8 cellular contexts compared by ENCODE assay signal in genomic region chr22:36853407-36854099, GRCh38. TPM values are rescaled to one million over a fixed set of nuclear protein-coding genes. Genes with fewer than 3 reads are reported as not detected.
DNase-seq lines count a peak whose midpoint lies in the region; ATAC-seq and TF ChIP-seq lines count a peak whose summit lies in the region.

No MANE protein-coding gene starts in this region.

- H3K27ac Mint-ChIP-seq in CD4-positive, CD25-positive, alpha-beta regulatory T cell, result peak overlapping the region; percentile 74 to 89 (median 76)

- peaks cover 21% of the 10 kb centered on the region for H3K27me3 Mint-ChIP-seq in CD4-positive, CD25-positive, alpha-beta regulatory T cell

- H3K4me1 Mint-ChIP-seq in CD4-positive, CD25-positive, alpha-beta regulatory T cell, result peaks cover 0 to 33% (median 22%) of the 10 kb centered on the region in 4 donors

- H3K27me3 ChIP-seq in CD4-positive, CD25-positive, alpha-beta regulatory T cell (ENCODE audit: control insufficient read depth, insufficient read depth, low read length), result no peaks in the 10 kb centered on the region
- H3K27me3 ChIP-seq in RWPE2 (ENCODE audit: insufficient read depth, poor library complexity, severe bottlenecking) (peaks cover 5% of the 10 kb centered on the region), sigmoid colon (peaks cover 0 to 7% (median 0%) of the 10 kb centered on the region in 3 donors)

- intact Hi-C loops in cardiac septum (cut with DNase I), result loop anchor here (2.0 kb wide), 2 partner anchors 71 to 307 kb away; no protein-coding TSS in a partner anchor
- intact Hi-C loops in sigmoid colon (cut with DNase I), result loop anchor here (10.0 kb wide), 1 partner anchor 201 kb away; the partner anchor contains the start of gene KCTD17

- H3K27ac ChIP-seq in CD4-positive, CD25-positive, alpha-beta regulatory T cell (ENCODE audit: insufficient read depth, low read length, poor library complexity, severe bottlenecking), result peak overlapping the region; percentile 34
- H3K27ac ChIP-seq in RWPE2 (ENCODE audit: poor library complexity, severe bottlenecking) (no peak overlapping the region), sigmoid colon (no peak overlapping the region)

- 50 to 53% methylated on average over 16 of the region's 16 CpGs for WGBS in sigmoid colon, 2 donors

- H3K4me3 ChIP-seq in CD4-positive, CD25-positive, alpha-beta regulatory T cell (ENCODE audit: low read depth, low read length), result no peak overlapping the region
- H3K4me3 ChIP-seq in RWPE2 (ENCODE audit: severe bottlenecking), result no peak overlapping the region
- H3K4me3 ChIP-seq in sigmoid colon, result no peak overlapping the region

- no peaks in the 10 kb centered on the region for H3K36me3 ChIP-seq in CD4-positive, CD25-positive, alpha-beta regulatory T cell (ENCODE audit: control insufficient read depth, insufficient read depth, low read length)
- H3K36me3 ChIP-seq in RWPE2 (ENCODE audit: low read depth) (no peaks in the 10 kb centered on the region), sigmoid colon (no peaks in the 10 kb centered on the region)

- ATAC-seq in CD4-positive, CD25-positive, alpha-beta regulatory T cell (ENCODE audit: low read depth in 2 of 2), result peak; percentile 70 to 74
- ATAC-seq in RWPE2 (ENCODE audit: low read depth), result no peak
- no peak for ATAC-seq in GM18909 (IDR thresholded peaks at IDR 0.05; ENCODE audit: poor library complexity, unreplicated experiment)

- H3K4me1 ChIP-seq in CD4-positive, CD25-positive, alpha-beta regulatory T cell (ENCODE audit: control insufficient read depth, insufficient read depth, low read length, poor library complexity, severe bottlenecking), result peaks cover 15% of the 10 kb centered on the region
- no peaks in the 10 kb centered on the region for H3K4me1 ChIP-seq in RWPE2 (ENCODE audit: insufficient read depth, poor library complexity, severe bottlenecking)
- H3K4me1 ChIP-seq in sigmoid colon, result peaks cover 0 to 12% (median 3%) of the 10 kb centered on the region in 4 donors

- TF ChIP-seq POLR2A in sigmoid colon (IDR thresholded peaks at IDR 0.05), result no peak

- no peaks in the 10 kb centered on the region for H3K36me3 Mint-ChIP-seq in CD4-positive, CD25-positive, alpha-beta regulatory T cell

- H3K9me3 Mint-ChIP-seq in CD4-positive, CD25-positive, alpha-beta regulatory T cell, result peaks cover 0 to 4% (median 0%) of the 10 kb centered on the region in 7 donors

- TF ChIP-seq EP300 in sigmoid colon (IDR thresholded peaks at IDR 0.05), result no peak

- no peaks in the 10 kb centered on the region for H3K9me3 ChIP-seq in CD4-positive, CD25-positive, alpha-beta regulatory T cell (ENCODE audit: control insufficient read depth in 2 of 2, low read length in 2 of 2)
- H3K9me3 ChIP-seq in RWPE2 (ENCODE audit: severe bottlenecking) (no peaks in the 10 kb centered on the region), sigmoid colon (no peaks in the 10 kb centered on the region)

- peak overlapping the region; percentile 4 to 83 (median 72) for H3K4me3 Mint-ChIP-seq in CD4-positive, CD25-positive, alpha-beta regulatory T cell

- peak; percentile 75 to 90 (median 85) for DNase-seq in CD4-positive, CD25-positive, alpha-beta regulatory T cell
- DNase-seq in HCEC 1CT (peak; percentile 47), RWPE2 (ENCODE audit: low spot score) (no peak), cardiac septum (ENCODE audit: low spot score) (peak; percentile 91), sigmoid colon (no peak), NCI-H2107 treated with DMSO at 0.1 percent for 48 hours (lab: John Stamatoyannopoulos, UW; ENCODE audit: unreplicated experiment) (no peak)
- DNase-seq in activated effector memory CD4-positive, alpha-beta T cell treated with Interleukin-2 at 50 U/mL for 16 hours, result peak; percentile 80

- TF ChIP-seq CTCF in RWPE2 (IDR thresholded peaks at IDR 0.05; ENCODE audit: poor library complexity, severe bottlenecking) (peak; percentile 49), sigmoid colon (IDR thresholded peaks at IDR 0.05) (peak in 3 of 4 experiments; percentile 9 to 34 (median 22))

RNA-seq across cellular contexts. Expression of gene NCF4, which starts 7.3 kb away (rescaled TPM):
- total RNA-seq in CD4-positive, CD25-positive, alpha-beta regulatory T cell, result 53.1 TPM
- 100 to 1,000 TPM in 2 of 4 donors, 10 to 100 TPM in 2; 57.8 to 126 (median 84.6) TPM for polyA plus RNA-seq in CD4-positive, CD25-positive, alpha-beta regulatory T cell
- total RNA-seq in cardiac septum (6.1 TPM), sigmoid colon (10 to 100 TPM; 13.5 to 19.3 (median 14.8) TPM)
- polyA plus RNA-seq in sigmoid colon, result 10 to 100 TPM; 25.2 to 35.8 (median 28.0) TPM

RNA-seq across cellular contexts. Expression of gene PVALB, which starts 36.7 kb away (rescaled TPM):
- total RNA-seq in CD4-positive, CD25-positive, alpha-beta regulatory T cell, result not detected
- not detected for polyA plus RNA-seq in CD4-positive, CD25-positive, alpha-beta regulatory T cell
- not detected for total RNA-seq in cardiac septum
- total RNA-seq in sigmoid colon, result not detected
- polyA plus RNA-seq in sigmoid colon, result not detected

RNA-seq across cellular contexts. Expression of gene CSF2RB, which starts 59.9 kb away (rescaled TPM):
- total RNA-seq in CD4-positive, CD25-positive, alpha-beta regulatory T cell, result 27.0 TPM
- polyA plus RNA-seq in CD4-positive, CD25-positive, alpha-beta regulatory T cell, result 10 to 100 TPM in 2 of 4 donors, 1 to 10 TPM in 2; 5.7 to 10.6 (median 8.8) TPM
- total RNA-seq in cardiac septum, result 4.9 TPM
- total RNA-seq in sigmoid colon, result 1 to 10 TPM; 3.0 to 5.0 (median 3.9) TPM
- 10 to 100 TPM in 1 of 3 donors, 1 to 10 TPM in 1, under 1 TPM in 1; 0.60 to 11.4 (median 3.7) TPM for polyA plus RNA-seq in sigmoid colon

Comparison
In these comparisons a context has a peak if more than half of its experiments do, and no peak if none do; other contexts are left out.
1. ATAC-seq: peak in CD4-positive, CD25-positive, alpha-beta regulatory T cell (2 of 2); none in RWPE2 (single experiment) and GM18909 (single experiment).
2. DNase-seq: peak in CD4-positive, CD25-positive, alpha-beta regulatory T cell (3 of 3), HCEC 1CT (single experiment), activated effector memory CD4-positive, alpha-beta T cell treated with Interleukin-2 at 50 U/mL for 16 hours (single experiment) and cardiac septum (single experiment); none in RWPE2 (single experiment), sigmoid colon (single experiment) and NCI-H2107 treated with DMSO at 0.1 percent for 48 hours (single experiment).